In the genomic region with DNA sequence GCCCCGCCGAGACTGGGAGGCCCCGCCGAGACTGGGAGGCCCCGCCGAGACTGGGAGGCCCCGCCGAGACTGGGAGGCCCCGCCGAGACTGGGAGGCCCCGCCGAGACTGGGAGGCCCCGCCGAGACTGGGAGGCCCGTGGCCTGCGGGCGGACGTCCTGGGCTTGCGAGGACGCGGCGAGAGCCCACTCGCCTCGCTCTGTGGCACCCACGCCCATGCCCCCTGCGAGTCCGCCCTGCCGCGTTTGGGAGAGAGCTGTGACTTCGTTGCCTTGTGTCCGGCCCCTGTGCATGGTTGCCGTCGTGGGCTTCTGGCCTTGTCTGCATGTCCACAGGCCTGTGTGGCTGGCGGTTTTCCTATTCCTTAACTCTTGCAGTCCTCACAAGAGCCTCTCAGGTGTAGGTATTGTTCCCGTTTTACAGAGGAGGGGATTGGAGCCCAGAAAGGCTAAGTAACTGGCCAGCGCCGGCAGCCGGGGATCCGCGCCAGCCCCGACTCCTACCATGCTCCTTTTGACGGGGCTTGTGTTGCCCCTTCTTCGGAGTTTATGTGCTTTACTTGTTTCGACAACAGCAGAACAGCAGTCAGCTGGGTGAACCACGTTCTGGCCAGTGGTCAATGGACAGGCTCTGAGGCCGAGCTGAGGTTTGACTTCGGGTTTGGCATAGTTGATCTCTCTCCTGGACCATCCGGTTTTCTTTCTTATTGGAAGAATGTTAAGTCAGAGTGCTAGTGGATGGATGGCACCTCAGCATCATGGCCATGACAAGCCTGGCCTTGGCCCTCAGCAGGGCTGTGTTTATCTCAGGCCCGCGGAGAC, we compare ENCODE assay signal across 9 cellular contexts. TPM values are rescaled to one million over a fixed set of nuclear protein-coding genes. Genes with fewer than 3 reads are reported as not detected.
A peak's percentile ranks its signal among the peaks of the same experiment; 100 is the strongest.
DNase-seq lines count a peak whose midpoint lies in the region; ATAC-seq and TF ChIP-seq lines count a peak whose summit lies in the region.
"Had no signal": no experiment of that assay in that cellular context is flagged by ENCODE, and none has a peak within 500 bp of the region (broad histone marks: within the 10 kb centered on the region; RNA-seq: fewer than 3 reads in every experiment).

No MANE protein-coding gene starts in this region.

- H3K9me3 Mint-ChIP-seq in activated CD8-positive, alpha-beta T cell treated with anti-CD3 and anti-CD28 coated beads, Interleukin-2, amount 10 ng/mL, durations not matched to agents 7 days and 5 days (ENCODE audit: insufficient read depth) = no peaks in the 10 kb centered on the region
- no peaks in the 10 kb centered on the region for H3K9me3 Mint-ChIP-seq in stimulated activated effector memory CD8-positive, alpha-beta T cell treated with anti-CD3 and anti-CD28 coated beads, Interleukin-12 subunit alpha, Interleukin-12 subunit beta, amount 100 ng/mL, for 72 hours

- ATAC-seq in activated CD8-positive, alpha-beta T cell treated with anti-CD3 and anti-CD28 coated beads, Interleukin-2, amount 10 ng/mL, durations not matched to agents 7 days and 5 days = no peak
- ATAC-seq in stimulated activated effector memory CD8-positive, alpha-beta T cell treated with anti-CD3 and anti-CD28 coated beads, Interleukin-12 subunit alpha, Interleukin-12 subunit beta, amount 100 ng/mL, for 72 hours = no peak
- ATAC-seq in HG02840 (IDR thresholded peaks at IDR 0.05; ENCODE audit: low FRiP score, unreplicated experiment) = no peak

- H3K4me3 Mint-ChIP-seq in activated CD8-positive, alpha-beta T cell treated with anti-CD3 and anti-CD28 coated beads, Interleukin-2, amount 10 ng/mL, durations not matched to agents 7 days and 5 days = peak overlapping the region; percentile 88
- peak overlapping the region; percentile 82 for H3K4me3 Mint-ChIP-seq in stimulated activated effector memory CD8-positive, alpha-beta T cell treated with anti-CD3 and anti-CD28 coated beads, Interleukin-12 subunit alpha, Interleukin-12 subunit beta, amount 100 ng/mL, for 72 hours

- POLR2A ChIA-PET in activated CD8-positive, alpha-beta T cell treated with anti-CD3 and anti-CD28 coated beads, Interleukin-2, amount 10 ng/mL, durations not matched to agents 7 days and 5 days (lab: Charles Lee) = interaction anchor here (0.6 to 3.9 kb wide), 6 partner anchors 9 to 374 kb away, joined by 3 to 30 read pairs (median 4); no protein-coding TSS in a partner anchor

- H3K27me3 Mint-ChIP-seq in activated CD8-positive, alpha-beta T cell treated with anti-CD3 and anti-CD28 coated beads, Interleukin-2, amount 10 ng/mL, durations not matched to agents 7 days and 5 days (ENCODE audit: low read depth) = peaks cover 15% of the 10 kb centered on the region

- DNase-seq in DMS53 (lab: John Stamatoyannopoulos, UW) (peak; percentile 49), DMS53 treated with DMSO at 0.1 percent for 48 hours (lab: John Stamatoyannopoulos, UW; ENCODE audit: unreplicated experiment) (no peak), GM10266 (ENCODE audit: extremely low spot score) (no peak)
- no peak for DNase-seq in activated CD8-positive, alpha-beta T cell treated with anti-CD3 and anti-CD28 coated beads, Interleukin-2, amount 10 ng/mL, durations not matched to agents 7 days and 5 days
- DNase-seq in stimulated activated effector memory CD8-positive, alpha-beta T cell treated with anti-CD3 and anti-CD28 coated beads, Interleukin-12 subunit alpha, Interleukin-12 subunit beta, amount 100 ng/mL, for 72 hours (ENCODE audit: low spot score in 2 of 2) = peak in 1 of 2 donors; percentile 58
- no peak for DNase-seq in stimulated activated CD4-positive, alpha-beta T cell treated with anti-CD3 and anti-CD28 coated beads, Interleukin-12 subunit alpha, Interleukin-12 subunit beta, amount 100 ng/mL, for 4 hours

- peaks cover 58% of the 10 kb centered on the region for H3K4me1 Mint-ChIP-seq in activated CD8-positive, alpha-beta T cell treated with anti-CD3 and anti-CD28 coated beads, Interleukin-2, amount 10 ng/mL, durations not matched to agents 7 days and 5 days (ENCODE audit: low read depth)
- peaks cover 59% of the 10 kb centered on the region for H3K4me1 Mint-ChIP-seq in stimulated activated effector memory CD8-positive, alpha-beta T cell treated with anti-CD3 and anti-CD28 coated beads, Interleukin-12 subunit alpha, Interleukin-12 subunit beta, amount 100 ng/mL, for 72 hours

- peak overlapping the region; percentile 93 for H3K4me3 ChIP-seq in iPS-11a (ENCODE audit: low read depth, low read length)

- CTCF ChIA-PET in activated CD8-positive, alpha-beta T cell treated with anti-CD3 and anti-CD28 coated beads, Interleukin-2, amount 10 ng/mL, durations not matched to agents 7 days and 5 days (lab: Charles Lee) = interaction anchor here (0.6 to 1.4 kb wide), 2 partner anchors 11 to 146 kb away, joined by 3 read pairs; no protein-coding TSS in a partner anchor

- peak overlapping the region; percentile 87 for H3K27ac Mint-ChIP-seq in activated CD8-positive, alpha-beta T cell treated with anti-CD3 and anti-CD28 coated beads, Interleukin-2, amount 10 ng/mL, durations not matched to agents 7 days and 5 days
- H3K27ac Mint-ChIP-seq in stimulated activated effector memory CD8-positive, alpha-beta T cell treated with anti-CD3 and anti-CD28 coated beads, Interleukin-12 subunit alpha, Interleukin-12 subunit beta, amount 100 ng/mL, for 72 hours = peak overlapping the region; percentile 84

- no peak for TF ChIP-seq CTCF in GM10266 (IDR thresholded peaks at IDR 0.05; ENCODE audit: control insufficient read depth, insufficient read depth, low read depth, missing control alignments)

- H3K36me3 Mint-ChIP-seq in activated CD8-positive, alpha-beta T cell treated with anti-CD3 and anti-CD28 coated beads, Interleukin-2, amount 10 ng/mL, durations not matched to agents 7 days and 5 days (ENCODE audit: low read depth) = peaks cover 34% of the 10 kb centered on the region
- H3K36me3 Mint-ChIP-seq in stimulated activated effector memory CD8-positive, alpha-beta T cell treated with anti-CD3 and anti-CD28 coated beads, Interleukin-12 subunit alpha, Interleukin-12 subunit beta, amount 100 ng/mL, for 72 hours = peaks cover 56% of the 10 kb centered on the region

RNA-seq across cellular contexts. Expression of a gene that starts 0.7 kb away (rescaled TPM):
- 10 to 100 TPM; 53.7 to 58.1 TPM for total RNA-seq in activated CD8-positive, alpha-beta T cell treated with anti-CD3 and anti-CD28 coated beads, Interleukin-2, amount 10 ng/mL, durations not matched to agents 7 days and 5 days

RNA-seq across cellular contexts. Expression of a gene that starts 16.2 kb away (rescaled TPM):
- 10 to 100 TPM; 32.2 to 36.1 TPM for total RNA-seq in activated CD8-positive, alpha-beta T cell treated with anti-CD3 and anti-CD28 coated beads, Interleukin-2, amount 10 ng/mL, durations not matched to agents 7 days and 5 days

RNA-seq across cellular contexts. Expression of a gene that starts 16.5 kb away (rescaled TPM):
- total RNA-seq in activated CD8-positive, alpha-beta T cell treated with anti-CD3 and anti-CD28 coated beads, Interleukin-2, amount 10 ng/mL, durations not matched to agents 7 days and 5 days = under 1 TPM; 0.34 to 0.81 TPM

RNA-seq across cellular contexts. Expression of a gene that starts 38.7 kb away (rescaled TPM):
- 100 to 1,000 TPM; 120 to 136 TPM for total RNA-seq in activated CD8-positive, alpha-beta T cell treated with anti-CD3 and anti-CD28 coated beads, Interleukin-2, amount 10 ng/mL, durations not matched to agents 7 days and 5 days

RNA-seq across cellular contexts. Expression of a gene that starts 39.7 kb away (rescaled TPM):
- 1 to 10 TPM; 1.9 to 2.2 TPM for total RNA-seq in activated CD8-positive, alpha-beta T cell treated with anti-CD3 and anti-CD28 coated beads, Interleukin-2, amount 10 ng/mL, durations not matched to agents 7 days and 5 days
- total RNA-seq: A172 had no signal
